ENCODE assay signal across 1 cellular context in genomic region chr9:95494416-95495371, GRCh38.
TF ChIP-seq lines count a peak whose summit lies in the region.

No MANE protein-coding gene starts in this region.

TF ChIP-seq in K562, 482 proteins besides CTCF, POLR2A, EP300 and RAD21 (continued from another document):
- TF ChIP-seq ZNF639 (CRISPR knock-in tag; conservative IDR thresholded peaks at IDR 0.05 in 1 of 2, IDR thresholded peaks at IDR 0.05 in 1 of 2) (no peak), ZBED1 (IDR thresholded peaks at IDR 0.05) (no peak), SMAD4 (CRISPR knock-in tag; conservative IDR thresholded peaks at IDR 0.05) (no peak), NFATC3 (IDR thresholded peaks at IDR 0.05) (no peak), HMG20B (CRISPR knock-in tag; IDR thresholded peaks at IDR 0.05) (no peak), KDM5B (IDR thresholded peaks at IDR 0.05; ENCODE audit: insufficient replicate concordance, low read depth, low read length) (no peak), NRF1 (conservative IDR thresholded peaks at IDR 0.05 in 1 of 2, IDR thresholded peaks at IDR 0.05 in 1 of 2) (peak; percentile 33 to 51), MED1 (CRISPR knock-in tag; IDR thresholded peaks at IDR 0.05; ENCODE audit: borderline replicate concordance) (no peak), RHOXF2B (CRISPR knock-in tag; conservative IDR thresholded peaks at IDR 0.05) (no peak), PREB (CRISPR knock-in tag; IDR thresholded peaks at IDR 0.05) (no peak), ZNF561 (CRISPR knock-in tag; conservative IDR thresholded peaks at IDR 0.05) (no peak), LARP7 (IDR thresholded peaks at IDR 0.05) (no peak)
- TF ChIP-seq, protein P1, sequence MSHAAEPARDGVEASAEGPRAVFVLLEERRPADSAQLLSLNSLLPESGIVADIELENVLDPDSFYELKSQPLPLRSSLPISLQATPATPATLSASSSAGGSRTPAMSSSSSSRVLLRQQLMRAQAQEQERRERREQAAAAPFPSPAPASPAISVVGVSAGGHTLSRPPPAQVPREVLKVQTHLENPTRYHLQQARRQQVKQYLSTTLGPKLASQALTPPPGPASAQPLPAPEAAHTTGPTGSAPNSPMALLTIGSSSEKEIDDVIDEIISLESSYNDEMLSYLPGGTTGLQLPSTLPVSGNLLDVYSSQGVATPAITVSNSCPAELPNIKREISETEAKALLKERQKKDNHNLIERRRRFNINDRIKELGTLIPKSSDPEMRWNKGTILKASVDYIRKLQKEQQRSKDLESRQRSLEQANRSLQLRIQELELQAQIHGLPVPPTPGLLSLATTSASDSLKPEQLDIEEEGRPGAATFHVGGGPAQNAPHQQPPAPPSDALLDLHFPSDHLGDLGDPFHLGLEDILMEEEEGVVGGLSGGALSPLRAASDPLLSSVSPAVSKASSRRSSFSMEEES (CRISPR knock-in tag; IDR thresholded peaks at IDR 0.05), result no peak
- TF ChIP-seq, protein P2, sequence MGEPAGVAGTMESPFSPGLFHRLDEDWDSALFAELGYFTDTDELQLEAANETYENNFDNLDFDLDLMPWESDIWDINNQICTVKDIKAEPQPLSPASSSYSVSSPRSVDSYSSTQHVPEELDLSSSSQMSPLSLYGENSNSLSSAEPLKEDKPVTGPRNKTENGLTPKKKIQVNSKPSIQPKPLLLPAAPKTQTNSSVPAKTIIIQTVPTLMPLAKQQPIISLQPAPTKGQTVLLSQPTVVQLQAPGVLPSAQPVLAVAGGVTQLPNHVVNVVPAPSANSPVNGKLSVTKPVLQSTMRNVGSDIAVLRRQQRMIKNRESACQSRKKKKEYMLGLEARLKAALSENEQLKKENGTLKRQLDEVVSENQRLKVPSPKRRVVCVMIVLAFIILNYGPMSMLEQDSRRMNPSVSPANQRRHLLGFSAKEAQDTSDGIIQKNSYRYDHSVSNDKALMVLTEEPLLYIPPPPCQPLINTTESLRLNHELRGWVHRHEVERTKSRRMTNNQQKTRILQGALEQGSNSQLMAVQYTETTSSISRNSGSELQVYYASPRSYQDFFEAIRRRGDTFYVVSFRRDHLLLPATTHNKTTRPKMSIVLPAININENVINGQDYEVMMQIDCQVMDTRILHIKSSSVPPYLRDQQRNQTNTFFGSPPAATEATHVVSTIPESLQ (CRISPR knock-in tag; IDR thresholded peaks at IDR 0.05), result no peak
